ENCODE assay signal across 28 cellular contexts in genomic region chr7:14697684-14698083, GRCh38.
"Had no signal": no experiment of that assay in that cellular context is flagged by ENCODE, and none has a peak within 500 bp of the region (broad histone marks: within the 10 kb centered on the region; RNA-seq: fewer than 3 reads in every experiment).

No MANE protein-coding gene starts in this region.

- H3K36me3 ChIP-seq: suprapubic skin, thoracic aorta, thyroid gland, tibial artery, tibial nerve, transverse colon, upper lobe of left lung, upper lobe of right lung, uterus, vagina had no signal

- H3K27ac Mint-ChIP-seq: stimulated activated effector memory CD8-positive, alpha-beta T cell treated with anti-CD3 and anti-CD28 coated beads, Interleukin-12 subunit alpha, Interleukin-12 subunit beta, amount 100 ng/mL, for 72 hours; stimulated activated memory B cell treated with anti-CD40 and anti-IgM and Interleukin-4, amounts not matched to agents 10 μg/mL and 1 μg/mL and 100 μg/mL, for 72 hours; stimulated activated naive B cell treated with anti-CD40 and anti-IgM and Interleukin-4, amounts not matched to agents 10 μg/mL and 1 μg/mL and 100 μg/mL, for 72 hours; stimulated activated naive CD8-positive, alpha-beta T cell treated with anti-CD3 and anti-CD28 coated beads, Interleukin-15, amount 100 ng/mL, for 72 hours; stimulated activated naive CD8-positive, alpha-beta T cell treated with anti-CD3 and anti-CD28 coated beads, Interleukin-15, Interleukin-2, amounts not matched to agents 100 ng/mL and 50 ng/mL, for 24 hours; type B pancreatic cell had no signal

- H3K4me1 Mint-ChIP-seq: stimulated activated effector memory CD8-positive, alpha-beta T cell treated with anti-CD3 and anti-CD28 coated beads, Interleukin-12 subunit alpha, Interleukin-12 subunit beta, amount 100 ng/mL, for 72 hours; stimulated activated memory B cell treated with anti-CD40 and anti-IgM and Interleukin-4, amounts not matched to agents 10 μg/mL and 1 μg/mL and 100 μg/mL, for 72 hours; stimulated activated naive B cell treated with anti-CD40 and anti-IgM and Interleukin-4, amounts not matched to agents 10 μg/mL and 1 μg/mL and 100 μg/mL, for 72 hours; stimulated activated naive CD8-positive, alpha-beta T cell treated with anti-CD3 and anti-CD28 coated beads, Interleukin-15, amount 100 ng/mL, for 72 hours had no signal

- H3K27ac ChIP-seq: suprapubic skin, testis, thoracic aorta, thyroid gland, tibial artery, tibial nerve, transverse colon, upper lobe of left lung, upper lobe of right lung, uterus, vagina had no signal

- DNase-seq: stimulated activated CD4-positive, alpha-beta T cell treated with anti-CD3 and anti-CD28 coated beads, Interleukin-2, amount 100 ng/mL, for 48 hours; stimulated activated CD4-positive, alpha-beta T cell treated with anti-CD3 and anti-CD28 coated beads, Interleukin-4, amount 100 ng/mL, for 1 hour; stimulated activated CD4-positive, alpha-beta T cell treated with anti-CD3 and anti-CD28 coated beads, Interleukin-4, amount 100 ng/mL, for 24 hours; stimulated activated CD4-positive, alpha-beta T cell treated with anti-CD3 and anti-CD28 coated beads, Interleukin-4, amount 100 ng/mL, for 4 hours; stimulated activated CD8-positive, alpha-beta memory T cell treated with anti-CD3 and anti-CD28 coated beads, Interleukin-4, amount 100 ng/mL, for 48 hours; stimulated activated naive B cell treated with anti-CD40 and anti-IgM and Interleukin-4, amounts not matched to agents 10 μg/mL and 1 μg/mL and 100 μg/mL, for 72 hours; stimulated activated naive CD4-positive, alpha-beta T cell; stimulated activated naive CD4-positive, alpha-beta T cell treated with Interleukin-2 at 50 U/mL for 16 hours; stimulated activated naive CD8-positive, alpha-beta T cell treated with anti-CD3 and anti-CD28 coated beads, Interleukin-15, amount 100 ng/mL, for 72 hours; stimulated activated naive CD8-positive, alpha-beta T cell treated with anti-CD3 and anti-CD28 coated beads, Interleukin-15, Interleukin-2, amounts not matched to agents 100 U/mL and 50 U/mL, for 24 hours; substantia nigra; testis; thyroid gland; tibial artery; transverse colon; trophoblast cell; upper lobe of left lung; upper lobe of right lung; uterus had no signal

- H3K36me3 Mint-ChIP-seq: stimulated activated effector memory CD8-positive, alpha-beta T cell treated with anti-CD3 and anti-CD28 coated beads, Interleukin-12 subunit alpha, Interleukin-12 subunit beta, amount 100 ng/mL, for 72 hours; stimulated activated memory B cell treated with anti-CD40 and anti-IgM and Interleukin-4, amounts not matched to agents 10 μg/mL and 1 μg/mL and 100 μg/mL, for 72 hours; stimulated activated naive B cell treated with anti-CD40 and anti-IgM and Interleukin-4, amounts not matched to agents 10 μg/mL and 1 μg/mL and 100 μg/mL, for 72 hours; type B pancreatic cell had no signal

- H3K4me3 Mint-ChIP-seq: stimulated activated effector memory CD8-positive, alpha-beta T cell treated with anti-CD3 and anti-CD28 coated beads, Interleukin-12 subunit alpha, Interleukin-12 subunit beta, amount 100 ng/mL, for 72 hours; stimulated activated memory B cell treated with anti-CD40 and anti-IgM and Interleukin-4, amounts not matched to agents 10 μg/mL and 1 μg/mL and 100 μg/mL, for 72 hours; stimulated activated naive B cell treated with anti-CD40 and anti-IgM and Interleukin-4, amounts not matched to agents 10 μg/mL and 1 μg/mL and 100 μg/mL, for 72 hours; stimulated activated naive CD8-positive, alpha-beta T cell treated with anti-CD3 and anti-CD28 coated beads, Interleukin-15, amount 100 ng/mL, for 72 hours; stimulated activated naive CD8-positive, alpha-beta T cell treated with anti-CD3 and anti-CD28 coated beads, Interleukin-15, Interleukin-2, amounts not matched to agents 100 ng/mL and 50 ng/mL, for 24 hours; type B pancreatic cell had no signal

- H3K9me3 Mint-ChIP-seq: stimulated activated effector memory CD8-positive, alpha-beta T cell treated with anti-CD3 and anti-CD28 coated beads, Interleukin-12 subunit alpha, Interleukin-12 subunit beta, amount 100 ng/mL, for 72 hours; stimulated activated memory B cell treated with anti-CD40 and anti-IgM and Interleukin-4, amounts not matched to agents 10 μg/mL and 1 μg/mL and 100 μg/mL, for 72 hours; stimulated activated naive B cell treated with anti-CD40 and anti-IgM and Interleukin-4, amounts not matched to agents 10 μg/mL and 1 μg/mL and 100 μg/mL, for 72 hours; stimulated activated naive CD8-positive, alpha-beta T cell treated with anti-CD3 and anti-CD28 coated beads, Interleukin-15, amount 100 ng/mL, for 72 hours; stimulated activated naive CD8-positive, alpha-beta T cell treated with anti-CD3 and anti-CD28 coated beads, Interleukin-15, Interleukin-2, amounts not matched to agents 100 ng/mL and 50 ng/mL, for 24 hours; type B pancreatic cell had no signal

- H3K4me3 ChIP-seq: suprapubic skin, testis, thoracic aorta, thyroid gland, tibial artery, tibial nerve, transverse colon, upper lobe of left lung, upper lobe of right lung, uterus, vagina had no signal

- H3K9me3 ChIP-seq: suprapubic skin, testis, thoracic aorta, thyroid gland, tibial artery, tibial nerve, transverse colon, upper lobe of left lung, upper lobe of right lung, uterus, vagina had no signal

- H3K27me3 Mint-ChIP-seq: stimulated activated memory B cell treated with anti-CD40 and anti-IgM and Interleukin-4, amounts not matched to agents 10 μg/mL and 1 μg/mL and 100 μg/mL, for 72 hours; stimulated activated naive B cell treated with anti-CD40 and anti-IgM and Interleukin-4, amounts not matched to agents 10 μg/mL and 1 μg/mL and 100 μg/mL, for 72 hours; stimulated activated naive CD8-positive, alpha-beta T cell treated with anti-CD3 and anti-CD28 coated beads, Interleukin-15, amount 100 ng/mL, for 72 hours; stimulated activated naive CD8-positive, alpha-beta T cell treated with anti-CD3 and anti-CD28 coated beads, Interleukin-15, Interleukin-2, amounts not matched to agents 100 ng/mL and 50 ng/mL, for 24 hours; type B pancreatic cell had no signal

- H3K27me3 ChIP-seq: suprapubic skin, testis, thyroid gland, tibial artery, tibial nerve, transverse colon, upper lobe of left lung, upper lobe of right lung, uterus, vagina had no signal

- FAIRE-seq: urothelium cell line had no signal

- H3K4me1 ChIP-seq: suprapubic skin, testis, thyroid gland, tibial artery, tibial nerve, transverse colon, upper lobe of left lung, upper lobe of right lung, uterus, vagina had no signal

- ATAC-seq: stimulated activated effector memory CD8-positive, alpha-beta T cell treated with anti-CD3 and anti-CD28 coated beads, Interleukin-12 subunit alpha, Interleukin-12 subunit beta, amount 100 ng/mL, for 72 hours; stimulated activated memory B cell treated with anti-CD40 and anti-IgM and Interleukin-4, amounts not matched to agents 10 μg/mL and 1 μg/mL and 100 μg/mL, for 72 hours; stimulated activated naive B cell treated with anti-CD40 and anti-IgM and Interleukin-4, amounts not matched to agents 10 μg/mL and 1 μg/mL and 100 μg/mL, for 72 hours; stimulated activated naive CD8-positive, alpha-beta T cell treated with anti-CD3 and anti-CD28 coated beads, Interleukin-15, amount 100 ng/mL, for 72 hours; stimulated activated naive CD8-positive, alpha-beta T cell treated with anti-CD3 and anti-CD28 coated beads, Interleukin-15, Interleukin-2, amounts not matched to agents 100 U/mL and 50 U/mL, for 24 hours; upper lobe of right lung had no signal
